11 cellular contexts compared by ENCODE assay signal in genomic region chr15:78906310-78906608, GRCh38. TPM values are rescaled to one million over a fixed set of nuclear protein-coding genes. Genes with fewer than 3 reads are reported as not detected.
DNase-seq lines count a peak whose midpoint lies in the region; ATAC-seq and TF ChIP-seq lines count a peak whose summit lies in the region.
"Had no signal": no experiment of that assay in that cellular context is flagged by ENCODE, and none has a peak within 500 bp of the region (broad histone marks: within the 10 kb centered on the region; RNA-seq: fewer than 3 reads in every experiment).

No MANE protein-coding gene starts in this region.

- no peaks in the 10 kb centered on the region for H3K4me1 ChIP-seq in breast epithelium
- peaks cover 4% of the 10 kb centered on the region for H3K4me1 ChIP-seq in right cardiac atrium (ENCODE audit: control insufficient read depth, insufficient read depth, low read length)
- H3K4me1 ChIP-seq in uterus, result peaks cover 0 to 8% of the 10 kb centered on the region in 2 donors
- no peaks in the 10 kb centered on the region for H3K4me1 ChIP-seq in effector memory CD4-positive, alpha-beta T cell (ENCODE audit: control insufficient read depth, insufficient read depth, low read length, poor library complexity, severe bottlenecking)

- ATAC-seq in right cardiac atrium (peak; percentile 37 to 70), GM21576 (IDR thresholded peaks at IDR 0.05; ENCODE audit: unreplicated experiment) (no peak)
- ATAC-seq: naive thymus-derived CD4-positive, alpha-beta T cell had no signal

- no peak for TF ChIP-seq CTCF in MCF 10A (IDR thresholded peaks at IDR 0.05; ENCODE audit: unreplicated experiment)
- no peak for TF ChIP-seq CTCF in breast epithelium (IDR thresholded peaks at IDR 0.05)
- TF ChIP-seq CTCF in uterus (IDR thresholded peaks at IDR 0.05), result no peak

- peak overlapping the region in 1 of 2 donors; percentile 32 for H3K27ac ChIP-seq in breast epithelium
- no peak overlapping the region for H3K27ac ChIP-seq in right cardiac atrium (ENCODE audit: low read length)
- H3K27ac ChIP-seq in uterus, result no peak overlapping the region
- H3K27ac ChIP-seq in effector memory CD4-positive, alpha-beta T cell (ENCODE audit: insufficient read depth, low read length, poor library complexity, severe bottlenecking), result no peak overlapping the region
- H3K27ac ChIP-seq: BLaER1 treated with 17β-estradiol and CSF1 and Interleukin-3, amounts not matched to agents 10 nM and 100 nM had no signal

- no peaks in the 10 kb centered on the region for H3K9me3 ChIP-seq in breast epithelium
- no peaks in the 10 kb centered on the region for H3K9me3 ChIP-seq in right cardiac atrium (ENCODE audit: control insufficient read depth, low read length)
- H3K9me3 ChIP-seq in uterus, result no peaks in the 10 kb centered on the region
- no peaks in the 10 kb centered on the region for H3K9me3 ChIP-seq in effector memory CD4-positive, alpha-beta T cell (ENCODE audit: control insufficient read depth, low read length)
- H3K9me3 ChIP-seq: BLaER1 treated with 17β-estradiol and CSF1 and Interleukin-3, amounts not matched to agents 10 nM and 100 nM had no signal

- 38% methylated on average over 2 of the region's 2 CpGs for WGBS in right cardiac atrium

- H3K4me3 Mint-ChIP-seq in MCF 10A (ENCODE audit: unreplicated experiment), result no peak overlapping the region
- H3K4me3 Mint-ChIP-seq: naive thymus-derived CD4-positive, alpha-beta T cell had no signal

- H3K4me3 ChIP-seq in breast epithelium (no peak overlapping the region), right cardiac atrium (ENCODE audit: low read length) (no peak overlapping the region), uterus (no peak overlapping the region)
- H3K4me3 ChIP-seq in effector memory CD4-positive, alpha-beta T cell (ENCODE audit: insufficient read depth, low read depth, low read length, poor library complexity, severe bottlenecking), result no peak overlapping the region
- H3K4me3 ChIP-seq: BLaER1 treated with 17β-estradiol and CSF1 and Interleukin-3, amounts not matched to agents 10 nM and 100 nM had no signal

- DNase-seq in MCF 10A (ENCODE audit: unreplicated experiment) (peak; percentile 73), breast epithelium (ENCODE audit: low spot score in 2 of 2) (no peak), amniotic epithelial cell (ENCODE audit: low read depth) (peak; percentile 85), right cardiac atrium (peak in 1 of 3 donors; percentile 55), uterus (peak; percentile 55 to 67), NCI-H1417 (lab: John Stamatoyannopoulos, UW) (no peak)
- DNase-seq in effector memory CD4-positive, alpha-beta T cell, result no peak
- DNase-seq: KG1; naive thymus-derived CD4-positive, alpha-beta T cell had no signal

- H3K36me3 Mint-ChIP-seq in MCF 10A (ENCODE audit: insufficient read depth, unreplicated experiment), result peaks cover 98% of the 10 kb centered on the region

- intact Hi-C loops in MCF 10A (cut with micrococcal nuclease), result loop anchor here (5.0 kb wide), 1 partner anchor 71 kb away; no protein-coding TSS in a partner anchor
- intact Hi-C loops in breast epithelium (cut with DNase I; ENCODE audit: low total_unique reads), result no loop called here
- intact Hi-C loops in right cardiac atrium (cut with DNase I), result loop anchor here in 1 of 4 donors (5.0 kb wide), 1 partner anchor 71 kb away; no protein-coding TSS in a partner anchor
- intact Hi-C loops in uterus (cut with DNase I; ENCODE audit: low total_unique reads), result no loop called here

- no peaks in the 10 kb centered on the region for H3K9me3 Mint-ChIP-seq in MCF 10A (ENCODE audit: unreplicated experiment)

- CTCF ChIA-PET in MCF 10A (lab: Yijun Ruan, JAX), result interaction anchor here (0.5 to 6.8 kb wide), 3 partner anchors 71 to 279 kb away, joined by 4 to 51 read pairs (median 5); no protein-coding TSS in a partner anchor

- TF ChIP-seq POLR2A in breast epithelium (IDR thresholded peaks at IDR 0.05) (no peak), uterus (IDR thresholded peaks at IDR 0.05) (no peak)

- no peaks in the 10 kb centered on the region for H3K36me3 ChIP-seq in breast epithelium
- H3K36me3 ChIP-seq in uterus, result no peaks in the 10 kb centered on the region
- H3K36me3 ChIP-seq in effector memory CD4-positive, alpha-beta T cell (ENCODE audit: control insufficient read depth, insufficient read depth, low read length), result peaks cover 55% of the 10 kb centered on the region

- peaks cover 12% of the 10 kb centered on the region for H3K4me1 Mint-ChIP-seq in MCF 10A (ENCODE audit: insufficient read depth, unreplicated experiment)

- no peaks in the 10 kb centered on the region for H3K27me3 ChIP-seq in breast epithelium
- H3K27me3 ChIP-seq in right cardiac atrium (ENCODE audit: control insufficient read depth, insufficient read depth), result no peaks in the 10 kb centered on the region
- no peaks in the 10 kb centered on the region for H3K27me3 ChIP-seq in uterus
- no peaks in the 10 kb centered on the region for H3K27me3 ChIP-seq in effector memory CD4-positive, alpha-beta T cell (replicated peaks; ENCODE audit: control insufficient read depth, insufficient read depth, low read length, poor library complexity, severe bottlenecking)
- H3K27me3 ChIP-seq: BLaER1 treated with 17β-estradiol and CSF1 and Interleukin-3, amounts not matched to agents 10 nM and 100 nM had no signal

- H3K27me3 Mint-ChIP-seq in MCF 10A (ENCODE audit: insufficient read depth, unreplicated experiment), result no peaks in the 10 kb centered on the region
- H3K27me3 Mint-ChIP-seq: naive thymus-derived CD4-positive, alpha-beta T cell had no signal

- H3K27ac Mint-ChIP-seq in MCF 10A (ENCODE audit: low read depth, unreplicated experiment), result peak overlapping the region; percentile 22

- no TSS peak for BruUV-seq in MCF 10A (replicated peaks; lab: Mats Ljungman, UMichigan)

- POLR2A ChIA-PET in MCF 10A (lab: Yijun Ruan, JAX), result interaction anchor here (0.9 to 2.4 kb wide), 2 partner anchors 25 to 33 kb away, joined by 3 to 9 read pairs; partner anchors contain the start of gene MORF4L1

RNA-seq across cellular contexts. Expression of gene MORF4L1, which starts 33.6 kb away (rescaled TPM):
- total RNA-seq in MCF 10A (2022), result 264 and 279 TPM in 2 replicates
- 100 to 1,000 TPM; 330 to 411 (median 350) TPM for total RNA-seq in breast epithelium
- total RNA-seq in right cardiac atrium, result 100 to 1,000 TPM; 347 to 402 (median 376) TPM
- polyA plus RNA-seq in right cardiac atrium, result 296 TPM
- total RNA-seq in uterus, result 100 to 1,000 TPM; 106 to 955 (median 278) TPM

RNA-seq across cellular contexts. Expression of gene CTSH, which starts 38.6 kb away (rescaled TPM):
- total RNA-seq in MCF 10A (2022) (12.5 and 14.4 TPM in 2 replicates), breast epithelium (100 to 1,000 TPM; 158 to 272 (median 163) TPM), right cardiac atrium (100 to 1,000 TPM in 1 of 4 donors, 10 to 100 TPM in 3; 41.0 to 101 (median 79.4) TPM), uterus (100 to 1,000 TPM in 2 of 4 donors, 10 to 100 TPM in 2; 72.9 to 280 (median 111) TPM)
- polyA plus RNA-seq in right cardiac atrium, result 126 TPM

Comparison
In these comparisons a context has a peak if more than half of its experiments do, and no peak if none do; other contexts are left out.
1. DNase-seq: peak in MCF 10A (single experiment), amniotic epithelial cell (single experiment) and uterus (2 of 2); none in breast epithelium (0 of 2), NCI-H1417 (0 of 3) and effector memory CD4-positive, alpha-beta T cell (0 of 3).